In genomic region chr10:13924020-13924725, GRCh38 we compare ENCODE assay signal across 1 cellular context.
TF ChIP-seq lines count a peak whose summit lies in the region.

No MANE protein-coding gene starts in this region.

TF ChIP-seq in GM23338, 12 proteins besides CTCF, POLR2A, EP300 and RAD21 (continued from another document):
- no peak for TF ChIP-seq ZNF462 (CRISPR knock-in tag; IDR thresholded peaks at IDR 0.05)
